In the genomic region with DNA sequence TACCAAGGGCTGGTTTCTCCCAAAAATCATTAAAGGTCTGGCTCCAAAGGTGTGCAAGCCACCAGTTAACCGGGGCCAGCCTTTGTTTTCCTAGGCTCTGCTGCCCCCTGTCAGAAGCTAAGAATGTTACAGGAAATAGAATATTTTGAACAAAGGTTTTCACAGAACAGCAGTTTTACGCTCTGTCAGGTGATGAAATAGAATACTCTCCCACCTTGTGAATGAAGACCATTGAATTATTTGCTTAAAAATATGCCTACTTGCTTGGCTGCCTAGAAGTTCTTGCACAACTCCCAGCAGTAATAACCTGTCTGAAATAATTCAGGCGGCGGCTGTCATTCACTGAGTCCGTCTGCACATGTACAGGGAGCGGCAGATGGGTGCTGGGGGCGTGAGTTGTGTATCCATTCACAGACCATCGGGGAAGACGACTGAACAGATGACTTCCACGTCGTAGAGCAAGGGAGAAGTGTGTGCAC, we compare ENCODE assay signal across 8 cellular contexts. TPM values are rescaled to one million over a fixed set of nuclear protein-coding genes. Genes with fewer than 3 reads are reported as not detected.
DNase-seq lines count a peak whose midpoint lies in the region; FAIRE-seq and TF ChIP-seq lines count a peak whose summit lies in the region.
"Had no signal": no experiment of that assay in that cellular context is flagged by ENCODE, and none has a peak within 500 bp of the region (broad histone marks: within the 10 kb centered on the region; RNA-seq: fewer than 3 reads in every experiment).

No MANE protein-coding gene starts in this region.

- H3K4me2 ChIP-seq in hepatocyte: no peak overlapping the region

- H3K79me2 ChIP-seq in hepatocyte: no peaks in the 10 kb centered on the region

- H3K4me3 ChIP-seq in hepatocyte (no peak overlapping the region), small intestine (ENCODE audit: low read depth in 1 of 2, low read length in 2 of 2) (no peak overlapping the region)

- H3K4me1 ChIP-seq in hepatocyte (ENCODE audit: insufficient read depth) (no peaks in the 10 kb centered on the region), small intestine (ENCODE audit: control insufficient read depth in 2 of 2, insufficient read depth in 1 of 2, low read depth in 1 of 2, low read length in 1 of 2) (no peaks in the 10 kb centered on the region)

- H3K9me3 ChIP-seq in hepatocyte (ENCODE audit: low read depth) (no peaks in the 10 kb centered on the region), small intestine (ENCODE audit: control insufficient read depth, low read depth) (no peaks in the 10 kb centered on the region)

- no peak for FAIRE-seq in small intestine (lab: Jason Lieb, UNC)

- TF ChIP-seq CTCF in GM13976 (IDR thresholded peaks at IDR 0.05; ENCODE audit: borderline replicate concordance, control extremely low read depth, extremely low read depth, insufficient read depth, missing control alignments): peak; percentile 55
- TF ChIP-seq CTCF in hepatocyte (IDR thresholded peaks at IDR 0.05; ENCODE audit: poor library complexity): peak; percentile 92

- DNase-seq in GM13976 (ENCODE audit: low spot score): peak; percentile 70
- peak; percentile 65 for DNase-seq in NCI-H1092 treated with DMSO at 0.1 percent for 48 hours (lab: John Stamatoyannopoulos, UW)
- peak; percentile 19 to 58 (median 56) for DNase-seq in T-helper 1 cell
- peak in 36 of 56 donors; percentile 0 to 61 (median 14) for DNase-seq in amygdala (lab: John Stamatoyannopoulos, UW)
- DNase-seq in hepatocyte (ENCODE audit: low spot score): peak; percentile 66
- peak; percentile 56 for DNase-seq in small intestine
- DNase-seq in middle frontal gyrus (ENCODE audit: extremely low spot score, low spot score): no peak

- no peaks in the 10 kb centered on the region for H3K9me2 ChIP-seq in hepatocyte (replicated peaks; ENCODE audit: insufficient read depth)

- H2AFZ ChIP-seq in hepatocyte: no peak overlapping the region

- in situ Hi-C loops in GM13976 (cut with MboI; ENCODE audit: low sequenced_read_pairs, unreplicated experiment): loop anchor here (10.0 to 25.0 kb wide), 2 partner anchors 194 to 591 kb away; partner anchors contain the start of gene GTF3C3

- no peak overlapping the region for H3K27ac ChIP-seq in hepatocyte
- no peak overlapping the region for H3K27ac ChIP-seq in small intestine (ENCODE audit: low read depth in 1 of 2, low read length in 1 of 2)
- H3K27ac ChIP-seq: epithelial cell of prostate had no signal

- H3K27me3 ChIP-seq in hepatocyte (no peaks in the 10 kb centered on the region), small intestine (ENCODE audit: control insufficient read depth in 2 of 2, insufficient read depth in 2 of 2, low read length in 2 of 2) (no peaks in the 10 kb centered on the region)

- WGBS in hepatocyte (ENCODE audit: low lambda C conversion rate, missing lambda C conversion rate): 55% methylated on average over 11 of the region's 11 CpGs
- 20 to 38% (median 31%) methylated on average over 11 of the region's 11 CpGs for WGBS in small intestine, 3 donors

- H3K36me3 ChIP-seq in hepatocyte (replicated peaks; ENCODE audit: insufficient read depth, low read depth): no peaks in the 10 kb centered on the region
- no peaks in the 10 kb centered on the region for H3K36me3 ChIP-seq in small intestine (ENCODE audit: control insufficient read depth in 2 of 2, insufficient read depth in 2 of 2, low read length in 2 of 2)

- H4K20me1 ChIP-seq in hepatocyte (ENCODE audit: insufficient read depth, poor library complexity, severe bottlenecking): no peaks in the 10 kb centered on the region

RNA-seq across cellular contexts. Expression of gene SF3B1, which starts 56.3 kb away (rescaled TPM):
- 232 and 321 TPM in 2 replicates for total RNA-seq in hepatocyte
- polyA plus RNA-seq in hepatocyte (161 and 165 TPM in 2 replicates), small intestine (100 to 1,000 TPM; 108 to 215 (median 136) TPM)
